In the genomic region with DNA sequence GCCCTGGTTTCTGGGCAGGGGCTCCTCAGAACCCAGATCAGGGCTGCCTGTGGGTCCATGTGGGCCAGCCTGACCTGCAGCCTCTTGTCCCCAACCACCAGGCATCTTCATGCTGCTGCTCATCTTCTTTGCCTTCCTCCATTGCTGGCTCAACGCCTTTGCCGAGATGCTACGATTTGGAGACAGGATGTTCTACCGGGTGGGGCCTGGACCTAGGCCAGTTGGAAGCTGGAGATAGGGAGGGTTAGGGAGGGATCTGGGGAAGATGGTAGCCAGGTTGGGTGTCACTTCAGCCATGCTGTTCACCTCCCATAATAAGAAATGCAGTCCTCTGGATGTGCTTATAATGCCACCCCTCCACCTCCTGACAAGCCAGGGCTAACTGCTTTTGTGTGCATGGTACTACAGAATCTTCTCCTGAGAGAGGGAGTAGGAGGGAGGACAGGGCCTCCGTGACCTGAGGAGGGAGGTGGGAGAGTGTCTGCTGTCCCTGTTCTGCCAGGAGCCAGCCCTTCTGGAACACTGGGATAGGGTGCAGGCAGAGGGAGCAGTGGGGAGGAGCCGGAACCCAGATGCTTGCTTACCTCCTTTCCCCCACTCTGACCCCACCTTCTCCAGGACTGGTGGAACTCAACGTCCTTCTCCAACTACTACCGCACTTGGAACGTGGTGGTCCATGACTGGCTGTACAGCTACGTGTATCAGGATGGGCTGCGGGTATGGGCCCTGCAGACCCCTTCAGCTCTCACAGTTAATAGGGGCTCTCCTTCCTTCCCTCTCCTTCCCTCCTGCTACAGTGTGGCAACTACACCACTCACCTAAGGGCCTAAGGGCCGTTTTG, we compare ENCODE assay signal across 20 cellular contexts. TPM values are rescaled to one million over a fixed set of nuclear protein-coding genes. Genes with fewer than 3 reads are reported as not detected.
"Had no signal": no experiment of that assay in that cellular context is flagged by ENCODE, and none has a peak within 500 bp of the region (broad histone marks: within the 10 kb centered on the region; RNA-seq: fewer than 3 reads in every experiment).

No MANE protein-coding gene starts in this region.

- H3K9me3 Mint-ChIP-seq: activated T-cell treated with anti-CD3 and anti-CD28 coated beads, Interleukin-2, amount 50 U/mL, for 4 hours; naive thymus-derived CD8-positive, alpha-beta T cell had no signal

- DNase-seq: activated CD4-positive, alpha-beta T cell treated with anti-CD3 and anti-CD28 coated beads, Interleukin-2, amount 50 U/mL, for 4 hours; activated CD4-positive, CD25-positive, alpha-beta regulatory T cell treated with anti-CD3 and anti-CD28 coated beads, Interleukin-2, amount 50 U/mL, for 72 hours; activated gamma-delta T cell; activated T-cell treated with anti-CD3 and anti-CD28 coated beads, Interleukin-2, amount 50 U/mL, for 4 hours; cerebellar nuclear complex; esophagus squamous epithelium; foreskin fibroblast; glutamatergic neuron; left colon; naive thymus-derived CD8-positive, alpha-beta T cell; nucleus accumbens; psoas muscle; sigmoid colon; stimulated activated CD4-positive, alpha-beta T cell treated with anti-CD3 and anti-CD28 coated beads, Interleukin-2, amount 100 ng/mL, for 48 hours; stimulated activated naive CD4-positive, alpha-beta T cell treated with Interleukin-2 at 50 U/mL for 16 hours; upper lobe of right lung had no signal

- H3K4me3 Mint-ChIP-seq: activated naive CD8-positive, alpha-beta T cell; activated T-cell treated with anti-CD3 and anti-CD28 coated beads, Interleukin-2, amount 50 U/mL, for 4 hours; naive thymus-derived CD8-positive, alpha-beta T cell had no signal

- H3K4me1 ChIP-seq: esophagus squamous epithelium, upper lobe of right lung had no signal

- H3K36me3 ChIP-seq: esophagus squamous epithelium, sigmoid colon, upper lobe of right lung had no signal

- H3K27me3 ChIP-seq: esophagus squamous epithelium, sigmoid colon, upper lobe of right lung had no signal

- FAIRE-seq: endometrium had no signal

- H3K27ac ChIP-seq: esophagus squamous epithelium, psoas muscle, sigmoid colon, upper lobe of right lung had no signal

- H3K4me3 ChIP-seq: esophagus squamous epithelium, lung, psoas muscle, sigmoid colon, upper lobe of right lung had no signal

- H3K27ac Mint-ChIP-seq: activated naive CD8-positive, alpha-beta T cell had no signal

- ATAC-seq: activated T-cell treated with anti-CD3 and anti-CD28 coated beads, Interleukin-2, amount 50 U/mL, for 4 hours; left colon; naive thymus-derived CD8-positive, alpha-beta T cell; psoas muscle; upper lobe of right lung had no signal

- H3K9me3 ChIP-seq: esophagus squamous epithelium, psoas muscle, sigmoid colon, upper lobe of right lung had no signal

- H3K36me3 Mint-ChIP-seq: activated naive CD8-positive, alpha-beta T cell had no signal

- H3K27me3 Mint-ChIP-seq: activated naive CD8-positive, alpha-beta T cell; naive thymus-derived CD8-positive, alpha-beta T cell had no signal

RNA-seq across cellular contexts. Expression of gene SOAT2, which starts 17.6 kb away (rescaled TPM):
- total RNA-seq: esophagus squamous epithelium, left colon, psoas muscle, upper lobe of right lung had no signal

RNA-seq across cellular contexts. Expression of gene IGFBP6, which starts 23.4 kb away (rescaled TPM):
- total RNA-seq: mononuclear cell had no signal
